9 cellular contexts compared by ENCODE assay signal in genomic region chr14:55339770-55340169, GRCh38.
A peak's percentile ranks its signal among the peaks of the same experiment; 100 is the strongest.
DNase-seq lines count a peak whose midpoint lies in the region; ATAC-seq, FAIRE-seq and TF ChIP-seq lines count a peak whose summit lies in the region.
"Had no signal": no experiment of that assay in that cellular context is flagged by ENCODE, and none has a peak within 500 bp of the region (broad histone marks: within the 10 kb centered on the region; RNA-seq: fewer than 3 reads in every experiment).

No MANE protein-coding gene starts in this region.

- H3K9me3 ChIP-seq in esophagus (ENCODE audit: control insufficient read depth in 2 of 2, insufficient read depth in 1 of 2, low read depth in 1 of 2, low read length in 1 of 2) = no peaks in the 10 kb centered on the region

- peak; percentile 76 for FAIRE-seq in GM12892 (lab: Jason Lieb, UNC)

- POLR2A ChIA-PET in HEK293T (lab: Yijun Ruan, JAX) = no interaction called here

- H3K4me3 ChIP-seq in esophagus (ENCODE audit: low read depth in 1 of 2, low read length in 2 of 2) = no peak overlapping the region

- no peaks in the 10 kb centered on the region for H3K36me3 ChIP-seq in esophagus (ENCODE audit: control insufficient read depth in 2 of 2, insufficient read depth in 2 of 2, low read length in 1 of 2)

- 47 to 48% methylated on average over 2 of the region's 2 CpGs for WGBS in esophagus, 2 donors

- no peak for DNase-seq in GM12892 (ENCODE audit: insufficient read length)
- DNase-seq in superior temporal gyrus (ENCODE audit: extremely low spot score) = no peak
- DNase-seq in sciatic nerve (ENCODE audit: low spot score) = no peak
- DNase-seq in NCI-H82 treated with DMSO at 0.1 percent for 48 hours (lab: John Stamatoyannopoulos, UW; ENCODE audit: unreplicated experiment) = no peak
- DNase-seq in HEK293T (ENCODE audit: extremely low spot score) = no peak
- DNase-seq: occipital lobe had no signal

- peak overlapping the region; percentile 31 to 35 for H3K27ac ChIP-seq in esophagus (ENCODE audit: low read depth in 2 of 2, low read length in 1 of 2)

- ATAC-seq in GM21360 (IDR thresholded peaks at IDR 0.05; ENCODE audit: unreplicated experiment) (peak; percentile 82), HG03575 (IDR thresholded peaks at IDR 0.05; ENCODE audit: extremely low read depth, insufficient number of reproducible peaks, low FRiP score, unreplicated experiment) (peak; percentile 76), sciatic nerve (no peak)

- no peak for TF ChIP-seq POLR2A in GM12892 (IDR thresholded peaks at IDR 0.05; ENCODE audit: low read depth, low read length)

- CTCF ChIA-PET in HEK293T (lab: Yijun Ruan, JAX) = interaction anchor here (0.7 to 0.8 kb wide), 2 partner anchors 15 to 69 kb away, joined by 3 read pairs; no protein-coding TSS in a partner anchor

- no peaks in the 10 kb centered on the region for H3K27me3 ChIP-seq in esophagus (ENCODE audit: control insufficient read depth in 1 of 2, insufficient read depth in 2 of 2, low read length in 2 of 2)

- intact Hi-C loops in sciatic nerve (cut with DNase I) = no loop called here

- H3K4me1 ChIP-seq in esophagus (ENCODE audit: control insufficient read depth in 2 of 2, insufficient read depth in 2 of 2, low read length in 1 of 2) = peaks cover 3 to 8% of the 10 kb centered on the region in 2 donors

TF ChIP-seq in HEK293T, 16 proteins besides CTCF, POLR2A, EP300 and RAD21:
- no peak for TF ChIP-seq BHLHE40 (IDR thresholded peaks at IDR 0.05; ENCODE audit: borderline replicate concordance)
- no peak for TF ChIP-seq LEF1 (IDR thresholded peaks at IDR 0.05; ENCODE audit: borderline replicate concordance)
- TF ChIP-seq HDGF (IDR thresholded peaks at IDR 0.05; ENCODE audit: borderline replicate concordance) = no peak
- TF ChIP-seq ZNF384 (IDR thresholded peaks at IDR 0.05) = no peak
- TF ChIP-seq FOXK2 (IDR thresholded peaks at IDR 0.05) = no peak
- no peak for TF ChIP-seq TARDBP (IDR thresholded peaks at IDR 0.05)
- TF ChIP-seq FOXA1 (IDR thresholded peaks at IDR 0.05) = no peak
- no peak for TF ChIP-seq NFRKB (IDR thresholded peaks at IDR 0.05)
- TF ChIP-seq FOXM1 (IDR thresholded peaks at IDR 0.05; ENCODE audit: borderline replicate concordance) = no peak
- TF ChIP-seq CTBP1 (IDR thresholded peaks at IDR 0.05; ENCODE audit: borderline replicate concordance) = no peak
- no peak for TF ChIP-seq ELF4 (IDR thresholded peaks at IDR 0.05)
- TF ChIP-seq SUZ12 (IDR thresholded peaks at IDR 0.05) = no peak
- no peak for TF ChIP-seq PKNOX1 (IDR thresholded peaks at IDR 0.05)
- TF ChIP-seq L3MBTL2 (conservative IDR thresholded peaks at IDR 0.05) = no peak
- TF ChIP-seq ARNT (IDR thresholded peaks at IDR 0.05) = no peak
- TF ChIP-seq SP1 (IDR thresholded peaks at IDR 0.05) = no peak
